ENCODE assay signal across 9 cellular contexts in the genomic region with DNA sequence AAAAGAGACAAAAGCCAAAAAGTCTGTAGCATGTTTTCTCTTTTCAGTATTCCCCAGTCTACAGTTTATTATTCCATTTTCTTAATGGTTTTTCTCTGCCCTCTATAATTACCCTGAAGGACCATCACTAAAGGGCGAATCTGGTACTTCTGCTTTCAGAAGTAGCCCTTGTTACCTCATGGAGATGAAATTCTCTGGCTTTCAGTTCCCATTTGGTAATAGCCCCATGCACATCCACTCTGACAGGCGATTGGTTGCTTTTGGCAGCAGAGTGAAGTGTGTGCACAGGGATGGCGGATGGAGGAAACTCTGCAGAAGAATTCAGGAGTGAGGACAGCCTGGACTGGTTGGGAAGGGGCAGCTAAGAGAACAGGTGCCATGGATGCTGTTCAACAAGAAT.
A peak's percentile ranks its signal among the peaks of the same experiment; 100 is the strongest.
DNase-seq lines count a peak whose midpoint lies in the region; ATAC-seq and TF ChIP-seq lines count a peak whose summit lies in the region.
"Had no signal": no experiment of that assay in that cellular context is flagged by ENCODE, and none has a peak within 500 bp of the region (broad histone marks: within the 10 kb centered on the region; RNA-seq: fewer than 3 reads in every experiment).

No MANE protein-coding gene starts in this region.

- no peaks in the 10 kb centered on the region for H3K36me3 ChIP-seq in colonic mucosa
- H3K36me3 ChIP-seq: BLaER1 treated with 17β-estradiol and CSF1 and Interleukin-3, amounts not matched to agents 10 nM and 100 nM had no signal

- peak; percentile 98 for ATAC-seq in GM19438 (IDR thresholded peaks at IDR 0.05; ENCODE audit: low read depth, unreplicated experiment)
- peak; percentile 99 for ATAC-seq in HG03103 (IDR thresholded peaks at IDR 0.05; ENCODE audit: low read depth, unreplicated experiment)

- no peak for TF ChIP-seq CTCF in colonic mucosa (IDR thresholded peaks at IDR 0.05)

- peak; percentile 30 to 45 for DNase-seq in AML-193 (lab: John Stamatoyannopoulos, UW)
- peak; percentile 29 for DNase-seq in SIG-M5 (lab: John Stamatoyannopoulos, UW)
- DNase-seq in HUDEP-2 (lab: John Stamatoyannopoulos, UW; ENCODE audit: unreplicated experiment in 76 of 76) = no peak
- DNase-seq in DMS114 treated with DMSO at 0.1 percent for 48 hours (lab: John Stamatoyannopoulos, UW; ENCODE audit: unreplicated experiment) = no peak
- DNase-seq in HT-29 (ENCODE audit: low spot score) = no peak
- DNase-seq in colonic mucosa = no peak

- no peaks in the 10 kb centered on the region for H3K4me1 ChIP-seq in colonic mucosa

- H3K9me3 ChIP-seq in colonic mucosa = no peaks in the 10 kb centered on the region
- H3K9me3 ChIP-seq: BLaER1 treated with 17β-estradiol and CSF1 and Interleukin-3, amounts not matched to agents 10 nM and 100 nM had no signal

- H3K27ac ChIP-seq in colonic mucosa = no peak overlapping the region

- H3K4me3 ChIP-seq in colonic mucosa = no peak overlapping the region
- H3K4me3 ChIP-seq: BLaER1 treated with 17β-estradiol and CSF1 and Interleukin-3, amounts not matched to agents 10 nM and 100 nM had no signal

- H3K9ac ChIP-seq in colonic mucosa (ENCODE audit: low read depth in 2 of 2, low read length in 2 of 2) = no peak overlapping the region
- H3K9ac ChIP-seq: BLaER1 treated with 17β-estradiol and CSF1 and Interleukin-3, amounts not matched to agents 10 nM and 100 nM had no signal

- intact Hi-C loops in colonic mucosa (cut with DNase I) = no loop called here

- H3K27me3 ChIP-seq in colonic mucosa = no peaks in the 10 kb centered on the region
- H3K27me3 ChIP-seq: BLaER1 treated with 17β-estradiol and CSF1 and Interleukin-3, amounts not matched to agents 10 nM and 100 nM had no signal

Comparison
In these comparisons a context has a peak if more than half of its experiments do, and no peak if none do; other contexts are left out.
1. DNase-seq: peak in AML-193 (2 of 2) and SIG-M5 (single experiment); none in HUDEP-2 (0 of 76), DMS114 treated with DMSO at 0.1 percent for 48 hours (single experiment), HT-29 (single experiment) and colonic mucosa (single experiment).